18 cellular contexts compared by ENCODE assay signal in the genomic region with DNA sequence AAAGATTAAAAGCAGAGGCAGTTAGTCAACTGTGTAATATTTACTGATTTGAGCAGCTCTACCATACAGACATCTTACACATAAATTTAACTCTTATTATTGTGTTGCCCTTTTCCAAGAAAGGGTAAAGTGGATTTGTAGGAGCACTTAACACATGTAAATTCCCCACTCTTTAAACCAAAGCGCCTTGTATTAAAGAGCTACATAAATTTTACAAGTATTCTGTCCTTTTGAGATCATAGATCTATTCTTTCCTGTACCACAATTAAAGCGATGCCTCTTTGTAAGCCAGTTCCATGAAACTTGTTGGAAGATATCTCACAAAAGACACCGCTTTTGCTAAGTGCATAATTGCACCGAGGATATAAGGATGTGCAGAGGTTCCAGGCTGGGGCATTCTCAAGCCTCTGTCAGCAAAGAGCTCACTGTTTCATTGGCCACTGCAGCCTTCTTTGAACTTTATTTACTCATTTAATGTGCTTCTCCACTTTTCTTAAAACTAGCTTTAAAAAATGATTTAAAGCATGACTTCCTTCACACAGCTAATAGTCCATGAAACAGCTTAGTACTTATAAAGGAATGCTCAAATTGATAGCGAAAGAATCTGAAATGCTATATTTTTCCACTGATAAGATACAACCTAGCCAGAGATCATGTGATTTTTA.
DNase-seq lines count a peak whose midpoint lies in the region; ATAC-seq, FAIRE-seq and TF ChIP-seq lines count a peak whose summit lies in the region.
"Had no signal": no experiment of that assay in that cellular context is flagged by ENCODE, and none has a peak within 500 bp of the region (broad histone marks: within the 10 kb centered on the region; RNA-seq: fewer than 3 reads in every experiment).

No MANE protein-coding gene starts in this region.

- H3K4me3 Mint-ChIP-seq in mesothelial cell of epicardium = peak overlapping the region; percentile 9

- peak overlapping the region; percentile 48 for H3K4me3 ChIP-seq in ACC112 (ENCODE audit: low read depth, low read length)
- peak overlapping the region; percentile 4 for H3K4me3 ChIP-seq in coronary artery
- H3K4me3 ChIP-seq: GM23248 had no signal

- no peaks in the 10 kb centered on the region for H3K27me3 Mint-ChIP-seq in mesothelial cell of epicardium (ENCODE audit: low read depth)

- peaks cover 15% of the 10 kb centered on the region for H3K4me1 ChIP-seq in ACC112 (ENCODE audit: control insufficient read depth, insufficient read depth, low read length, unreplicated experiment)

- peak overlapping the region; percentile 82 for H3K27ac Mint-ChIP-seq in mesothelial cell of epicardium

- H3K4me1 Mint-ChIP-seq in mesothelial cell of epicardium = peaks cover 43% of the 10 kb centered on the region

- TF ChIP-seq CTCF in coronary artery (IDR thresholded peaks at IDR 0.05) = no peak
- no peak for TF ChIP-seq CTCF in mesothelial cell of epicardium (IDR thresholded peaks at IDR 0.05; ENCODE audit: unreplicated experiment)

- peak overlapping the region; percentile 10 for H2AFZ ChIP-seq in ACC112 (ENCODE audit: low read length, unreplicated experiment)
- H2AFZ ChIP-seq: GM23248 had no signal

- no peaks in the 10 kb centered on the region for H3K36me3 ChIP-seq in ACC112 (ENCODE audit: insufficient read depth, low read length)

- DNase-seq in NCI-H187 (lab: John Stamatoyannopoulos, UW) (peak; percentile 19 to 83), coronary artery (ENCODE audit: low spot score) (no peak), mesothelial cell of epicardium (ENCODE audit: low spot score in 2 of 2, unreplicated experiment in 2 of 2) (no peak), NCI-H82 (lab: John Stamatoyannopoulos, UW) (no peak), HTR-8/SVneo (ENCODE audit: insufficient read length, low spot score) (no peak)
- DNase-seq: C1 segment of cervical spinal cord, GF-D8, GM23248, KBM-7, NCI-H146, NCI-H510A had no signal

- no peak for ATAC-seq in GM18517 (IDR thresholded peaks at IDR 0.05; ENCODE audit: unreplicated experiment)
- ATAC-seq in HG03095 (IDR thresholded peaks at IDR 0.05; ENCODE audit: unreplicated experiment) = no peak
- ATAC-seq: HCT116 had no signal

- no peak overlapping the region for H3K27ac ChIP-seq in ACC112 (ENCODE audit: low read depth, low read length)
- no peak overlapping the region for H3K27ac ChIP-seq in coronary artery
- H3K27ac ChIP-seq: GM23248 had no signal

- H3K79me2 ChIP-seq in ACC112 (ENCODE audit: control insufficient read depth, insufficient read depth, low read length, unreplicated experiment) = no peaks in the 10 kb centered on the region

- no peaks in the 10 kb centered on the region for H3K27me3 ChIP-seq in ACC112 (ENCODE audit: insufficient read depth, low read length)

- H3K9me3 Mint-ChIP-seq in mesothelial cell of epicardium = peaks cover 37% of the 10 kb centered on the region

- peaks cover 16% of the 10 kb centered on the region for H3K36me3 Mint-ChIP-seq in mesothelial cell of epicardium

- FAIRE-seq in HTR-8/SVneo (lab: Jason Lieb, UNC) = no peak
- FAIRE-seq: A204.1, GM12891, GM18507 had no signal

Comparison
In these comparisons a context has a peak if more than half of its experiments do, and no peak if none do; other contexts are left out.
1. DNase-seq: peak in NCI-H187 (2 of 2); none in coronary artery (single experiment), mesothelial cell of epicardium (0 of 2), NCI-H82 (single experiment) and HTR-8/SVneo (single experiment).